ENCODE assay signal across 8 cellular contexts in genomic region chr14:20970647-20970982, GRCh38. TPM values are rescaled to one million over a fixed set of nuclear protein-coding genes. Genes with fewer than 3 reads are reported as not detected.
A peak's percentile ranks its signal among the peaks of the same experiment; 100 is the strongest.
DNase-seq lines count a peak whose midpoint lies in the region; ATAC-seq and TF ChIP-seq lines count a peak whose summit lies in the region.

No MANE protein-coding gene starts in this region.

- no peaks in the 10 kb centered on the region for H3K9me3 ChIP-seq in naive thymus-derived CD4-positive, alpha-beta T cell (ENCODE audit: control insufficient read depth in 2 of 3, low read length in 3 of 3)

- peak; percentile 4 for ATAC-seq in GM18867 (IDR thresholded peaks at IDR 0.05; ENCODE audit: unreplicated experiment)
- peak; percentile 19 for ATAC-seq in HG03354 (IDR thresholded peaks at IDR 0.05; ENCODE audit: poor library complexity, severe bottlenecking, unreplicated experiment)
- ATAC-seq in central memory CD8-positive, alpha-beta T cell (replicated peaks; ENCODE audit: extremely low read depth, poor library complexity, severe bottlenecking), result no peak
- ATAC-seq in naive thymus-derived CD4-positive, alpha-beta T cell, result peak; percentile 2

- intact Hi-C loops in naive thymus-derived CD4-positive, alpha-beta T cell (cut with micrococcal nuclease), result loop anchor here (2.0 to 10.0 kb wide), 5 partner anchors 70 to 643 kb away; partner anchors contain the start of gene RNASE4 (in 1 of the 2)

- DNase-seq in central memory CD8-positive, alpha-beta T cell (ENCODE audit: low spot score in 2 of 2), result no peak
- DNase-seq in naive thymus-derived CD4-positive, alpha-beta T cell, result no peak
- no peak for DNase-seq in GOT3 (lab: John Stamatoyannopoulos, UW)
- DNase-seq in erythroblast (lab: John Stamatoyannopoulos, UW), result no peak
- DNase-seq in HCEC 1CT, result no peak
- DNase-seq in NCI-H2227 treated with DMSO at 0.1 percent for 48 hours (lab: John Stamatoyannopoulos, UW), result no peak

- peak overlapping the region; percentile 92 for H3K4me3 ChIP-seq in naive thymus-derived CD4-positive, alpha-beta T cell (ENCODE audit: low read length)

- no peak overlapping the region for H3K27ac ChIP-seq in naive thymus-derived CD4-positive, alpha-beta T cell (ENCODE audit: low read depth, low read length)

- H3K27ac Mint-ChIP-seq in central memory CD8-positive, alpha-beta T cell (ENCODE audit: low read depth), result no peak overlapping the region
- peak overlapping the region in 3 of 9 donors; percentile 15 to 71 (median 60) for H3K27ac Mint-ChIP-seq in naive thymus-derived CD4-positive, alpha-beta T cell

- TF ChIP-seq POLR2A in erythroblast (IDR thresholded peaks at IDR 0.05; ENCODE audit: low read length), result no peak

- peaks cover 0 to 5% of the 10 kb centered on the region in 2 donors for H3K4me1 ChIP-seq in naive thymus-derived CD4-positive, alpha-beta T cell (ENCODE audit: control insufficient read depth in 2 of 2, insufficient read depth in 2 of 2, low read length in 2 of 2)

- H3K9me3 Mint-ChIP-seq in central memory CD8-positive, alpha-beta T cell, result no peaks in the 10 kb centered on the region
- no peaks in the 10 kb centered on the region for H3K9me3 Mint-ChIP-seq in naive thymus-derived CD4-positive, alpha-beta T cell

- CTCF ChIA-PET in naive thymus-derived CD4-positive, alpha-beta T cell (lab: Charles Lee), result interaction anchor here (0.6 to 3.5 kb wide), 17 partner anchors 10 to 1566 kb away, joined by 3 to 21 read pairs (median 5); partner anchors contain the start of gene SLC39A2

- H3K36me3 ChIP-seq in naive thymus-derived CD4-positive, alpha-beta T cell (ENCODE audit: control insufficient read depth in 2 of 3, insufficient read depth in 3 of 3, low read length in 3 of 3), result no peaks in the 10 kb centered on the region

- peaks cover 11% of the 10 kb centered on the region for H3K4me1 Mint-ChIP-seq in central memory CD8-positive, alpha-beta T cell
- H3K4me1 Mint-ChIP-seq in naive thymus-derived CD4-positive, alpha-beta T cell, result peaks cover 5 to 17% (median 13%) of the 10 kb centered on the region in 7 donors

- peaks cover 49% of the 10 kb centered on the region for H3K27me3 Mint-ChIP-seq in central memory CD8-positive, alpha-beta T cell
- peaks cover 20 to 49% (median 25%) of the 10 kb centered on the region in 5 donors for H3K27me3 Mint-ChIP-seq in naive thymus-derived CD4-positive, alpha-beta T cell

- peaks cover 0 to 3% of the 10 kb centered on the region in 2 donors for H3K27me3 ChIP-seq in naive thymus-derived CD4-positive, alpha-beta T cell (ENCODE audit: control insufficient read depth in 2 of 2, insufficient read depth in 2 of 2, low read length in 2 of 2)

- peaks cover 4% of the 10 kb centered on the region for H3K36me3 Mint-ChIP-seq in central memory CD8-positive, alpha-beta T cell (ENCODE audit: insufficient read depth)
- H3K36me3 Mint-ChIP-seq in naive thymus-derived CD4-positive, alpha-beta T cell, result no peaks in the 10 kb centered on the region

- peak overlapping the region; percentile 80 for H3K4me3 Mint-ChIP-seq in central memory CD8-positive, alpha-beta T cell
- H3K4me3 Mint-ChIP-seq in naive thymus-derived CD4-positive, alpha-beta T cell, result peak overlapping the region; percentile 88 to 95 (median 92)

- POLR2A ChIA-PET in naive thymus-derived CD4-positive, alpha-beta T cell (lab: Charles Lee), result interaction anchor here (0.7 to 1.1 kb wide), 4 partner anchors 11 to 190 kb away, joined by 3 to 7 read pairs (median 3); partner anchors contain the start of gene RNASE6

RNA-seq across cellular contexts. Expression of gene RNASE2, which starts 15.3 kb away (rescaled TPM):
- 10 to 100 TPM in 1 of 5 experiments, 1 to 10 TPM in 1, not detected in 3; 2.5 to 22.4 TPM for total RNA-seq in naive thymus-derived CD4-positive, alpha-beta T cell
- under 1 TPM in 1 of 2 donors, not detected in 1; 0.30 TPM for polyA plus RNA-seq in naive thymus-derived CD4-positive, alpha-beta T cell

RNA-seq across cellular contexts. Expression of gene METTL17, which starts 19.2 kb away (rescaled TPM):
- total RNA-seq in naive thymus-derived CD4-positive, alpha-beta T cell, result 100 to 1,000 TPM in 2 of 5 experiments, 10 to 100 TPM in 3; 75.4 to 129 (median 96.7) TPM
- 10 to 100 TPM; 41.7 to 47.6 TPM for polyA plus RNA-seq in naive thymus-derived CD4-positive, alpha-beta T cell

RNA-seq across cellular contexts. Expression of gene SLC39A2, which starts 28.5 kb away (rescaled TPM):
- under 1 TPM in 2 of 5 experiments, not detected in 3; 0.36 to 0.81 TPM for total RNA-seq in naive thymus-derived CD4-positive, alpha-beta T cell
- not detected for polyA plus RNA-seq in naive thymus-derived CD4-positive, alpha-beta T cell

RNA-seq across cellular contexts. Expression of gene NDRG2, which starts 54.2 kb away (rescaled TPM):
- total RNA-seq in naive thymus-derived CD4-positive, alpha-beta T cell, result 10 to 100 TPM in 4 of 5 experiments, 1 to 10 TPM in 1; 5.9 to 39.9 (median 35.2) TPM
- polyA plus RNA-seq in naive thymus-derived CD4-positive, alpha-beta T cell, result 10 to 100 TPM; 29.2 to 35.1 TPM

RNA-seq across cellular contexts. Expression of gene TPPP2, which starts 59.4 kb away (rescaled TPM):
- total RNA-seq in naive thymus-derived CD4-positive, alpha-beta T cell, result not detected
- polyA plus RNA-seq in naive thymus-derived CD4-positive, alpha-beta T cell, result not detected
